Comparison of ENCODE assay signal across 1 cellular context in the genomic region with DNA sequence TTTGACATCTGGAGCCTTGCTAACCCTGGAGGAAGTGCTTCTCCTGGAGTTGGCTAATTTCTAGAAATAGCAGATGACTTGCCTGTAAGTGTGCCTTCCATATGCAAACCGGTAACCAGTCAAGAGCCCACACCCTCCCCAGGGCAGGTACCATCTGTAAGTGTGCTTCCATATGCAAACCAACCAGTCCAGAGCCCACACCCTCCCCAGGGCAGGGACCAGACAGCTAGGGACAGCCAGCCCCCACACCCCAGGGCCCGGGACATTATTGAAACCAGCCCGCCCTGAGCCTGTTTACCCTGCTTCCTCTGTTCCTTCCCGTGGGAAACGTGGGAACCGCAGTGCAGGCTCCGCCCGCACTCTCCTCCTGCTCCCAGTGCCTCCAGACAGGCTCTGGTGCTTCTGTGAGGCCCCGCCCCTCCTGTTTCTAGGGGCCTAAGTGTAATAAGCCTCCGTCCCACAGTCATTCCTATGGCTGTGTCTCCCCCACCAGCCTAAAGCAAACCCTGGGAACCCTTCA.
TF ChIP-seq lines count a peak whose summit lies in the region.

No MANE protein-coding gene starts in this region.

TF ChIP-seq in PFSK-1, 5 proteins besides CTCF, POLR2A, EP300 and RAD21:
- TF ChIP-seq POLR2AphosphoS5 (IDR thresholded peaks at IDR 0.05; ENCODE audit: low read depth, low read length) = 0 out of 2 replicates have a peak, but pooled peaks have one; percentile 40
